8 cellular contexts compared by ENCODE assay signal in the genomic region with DNA sequence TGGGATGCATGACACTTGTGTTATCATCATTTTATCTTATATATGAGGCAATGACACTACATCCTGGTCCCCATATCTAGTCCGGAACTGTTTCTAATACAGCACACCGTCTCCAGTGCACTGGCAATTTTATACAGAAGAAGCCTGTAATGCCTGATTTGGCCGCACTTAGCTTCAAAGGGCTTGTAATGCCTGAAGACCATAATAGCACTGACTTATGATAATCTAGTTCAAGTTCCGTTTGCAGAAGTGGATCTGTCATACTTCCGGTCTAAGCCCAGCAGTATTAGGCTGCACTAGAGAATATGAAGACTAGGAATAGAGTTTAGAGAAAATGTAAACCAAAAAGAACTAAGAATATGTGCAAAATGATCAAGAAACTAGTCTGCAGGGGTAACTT. TPM values are rescaled to one million over a fixed set of nuclear protein-coding genes. Genes with fewer than 3 reads are reported as not detected.
DNase-seq lines count a peak whose midpoint lies in the region; ATAC-seq and FAIRE-seq lines count a peak whose summit lies in the region.

No MANE protein-coding gene starts in this region.

- WGBS in ectodermal cell, 2 experiments, result 78 to 79% methylated on average over 5 of the region's 5 CpGs

- H3K4me1 ChIP-seq in ectodermal cell (ENCODE audit: control insufficient read depth, insufficient read depth, low read length), result peaks cover 9% of the 10 kb centered on the region
- peaks cover 29 to 30% of the 10 kb centered on the region in 2 donors for H3K4me1 ChIP-seq in naive thymus-derived CD4-positive, alpha-beta T cell (ENCODE audit: control insufficient read depth in 2 of 2, insufficient read depth in 2 of 2, low read length in 2 of 2)

- peak; percentile 80 for FAIRE-seq in GM19239 (lab: Jason Lieb, UNC)

- H3K9me3 Mint-ChIP-seq in naive thymus-derived CD4-positive, alpha-beta T cell, result no peaks in the 10 kb centered on the region

- no peaks in the 10 kb centered on the region for H3K9me3 ChIP-seq in ectodermal cell (ENCODE audit: control insufficient read depth, low read length)
- H3K9me3 ChIP-seq in naive thymus-derived CD4-positive, alpha-beta T cell (ENCODE audit: control insufficient read depth in 2 of 3, low read length in 3 of 3), result no peaks in the 10 kb centered on the region

- intact Hi-C loops in naive thymus-derived CD4-positive, alpha-beta T cell (cut with micrococcal nuclease), result loop anchor here (2.0 to 10.0 kb wide), 9 partner anchors 319 to 1157 kb away; partner anchors contain the start of genes ADAM10 (in 2 of the 2), MINDY2 (in 2 of the 2), CCNB2 (in 1 of the 2) and RNF111 (in 1 of the 2)
- intact Hi-C loops in posterior vena cava (cut with DNase I), result no loop called here

- peak overlapping the region; percentile 91 for H3K4me3 ChIP-seq in ectodermal cell (ENCODE audit: insufficient read depth, low read depth, low read length)
- H3K4me3 ChIP-seq in naive thymus-derived CD4-positive, alpha-beta T cell (ENCODE audit: low read length), result peak overlapping the region; percentile 97

- CTCF ChIA-PET in naive thymus-derived CD4-positive, alpha-beta T cell (lab: Charles Lee), result interaction anchor here (1.0 kb wide), 1 partner anchor 30 kb away, joined by 3 read pairs; no protein-coding TSS in a partner anchor

- H3K27ac Mint-ChIP-seq in naive thymus-derived CD4-positive, alpha-beta T cell, result peak overlapping the region; percentile 81 to 99 (median 99)

- H3K36me3 Mint-ChIP-seq in naive thymus-derived CD4-positive, alpha-beta T cell, result peaks cover 0 to 24% (median 11%) of the 10 kb centered on the region in 5 donors

- peak; percentile 13 for ATAC-seq in naive thymus-derived CD4-positive, alpha-beta T cell

- DNase-seq in Ammon's horn (ENCODE audit: low spot score) (peak; percentile 16), GM19239 (ENCODE audit: insufficient read length, low spot score) (no peak), SIG-M5 treated with dmso at 0.1 percent for 504 hours (lab: John Stamatoyannopoulos, UW; ENCODE audit: unreplicated experiment) (peak; percentile 81), NCI-H345 treated with DMSO at 0.1 percent for 48 hours (lab: John Stamatoyannopoulos, UW; ENCODE audit: unreplicated experiment) (no peak), NCI-H226 (no peak), posterior vena cava (ENCODE audit: low spot score) (no peak)
- peak in 5 of 9 donors; percentile 9 to 53 (median 10) for DNase-seq in naive thymus-derived CD4-positive, alpha-beta T cell

- no peak overlapping the region for H3K27ac ChIP-seq in ectodermal cell (ENCODE audit: insufficient read depth, low read depth, low read length, poor library complexity, severe bottlenecking)
- H3K27ac ChIP-seq in naive thymus-derived CD4-positive, alpha-beta T cell (ENCODE audit: low read depth, low read length), result peak overlapping the region; percentile 97

- peak overlapping the region; percentile 90 to 98 (median 96) for H3K4me3 Mint-ChIP-seq in naive thymus-derived CD4-positive, alpha-beta T cell

- peaks cover 9% of the 10 kb centered on the region for H3K27me3 ChIP-seq in ectodermal cell (ENCODE audit: control insufficient read depth, insufficient read depth, low read length, poor library complexity, severe bottlenecking)
- H3K27me3 ChIP-seq in naive thymus-derived CD4-positive, alpha-beta T cell (ENCODE audit: control insufficient read depth in 2 of 2, insufficient read depth in 2 of 2, low read length in 2 of 2), result no peaks in the 10 kb centered on the region

- POLR2A ChIA-PET in naive thymus-derived CD4-positive, alpha-beta T cell (lab: Charles Lee), result interaction anchor here (0.6 to 5.1 kb wide), 8 partner anchors 15 to 934 kb away, joined by 3 to 35 read pairs (median 3); partner anchors contain the start of gene GTF2A2

- peaks cover 40 to 67% (median 59%) of the 10 kb centered on the region in 7 donors for H3K4me1 Mint-ChIP-seq in naive thymus-derived CD4-positive, alpha-beta T cell

- H3K27me3 Mint-ChIP-seq in naive thymus-derived CD4-positive, alpha-beta T cell, result no peaks in the 10 kb centered on the region

- H3K36me3 ChIP-seq in ectodermal cell (ENCODE audit: control insufficient read depth, insufficient read depth, low read length), result no peaks in the 10 kb centered on the region
- H3K36me3 ChIP-seq in naive thymus-derived CD4-positive, alpha-beta T cell (ENCODE audit: control insufficient read depth in 2 of 3, insufficient read depth in 3 of 3, low read length in 3 of 3), result peaks cover 0 to 4% (median 0%) of the 10 kb centered on the region in 3 experiments

RNA-seq across cellular contexts. Expression of gene BNIP2, which starts 1.3 kb away (rescaled TPM):
- 34.4 TPM for polyA plus RNA-seq in ectodermal cell (2013, experiment 1 of 4)
- polyA plus RNA-seq in ectodermal cell (2013, experiment 2 of 4), result 38.2 TPM
- 24.9 TPM for polyA plus RNA-seq in ectodermal cell (2013, experiment 3 of 4)
- polyA plus RNA-seq in ectodermal cell (2013, experiment 4 of 4), result 27.4 TPM
- 100 to 1,000 TPM in 1 of 5 experiments, 10 to 100 TPM in 4; 76.1 to 116 (median 87.0) TPM for total RNA-seq in naive thymus-derived CD4-positive, alpha-beta T cell
- 100 to 1,000 TPM in 1 of 2 donors, 10 to 100 TPM in 1; 98.3 to 109 TPM for polyA plus RNA-seq in naive thymus-derived CD4-positive, alpha-beta T cell
- total RNA-seq in posterior vena cava, result 100 to 1,000 TPM in 1 of 2 donors, 10 to 100 TPM in 1; 81.6 to 110 TPM

RNA-seq across cellular contexts. Expression of gene GTF2A2, which starts 30.5 kb away (rescaled TPM):
- polyA plus RNA-seq in ectodermal cell (2013, experiment 1 of 4), result 128 TPM
- polyA plus RNA-seq in ectodermal cell (2013, experiment 2 of 4), result 127 TPM
- polyA plus RNA-seq in ectodermal cell (2013, experiment 3 of 4), result 118 TPM
- polyA plus RNA-seq in ectodermal cell (2013, experiment 4 of 4), result 113 TPM
- total RNA-seq in naive thymus-derived CD4-positive, alpha-beta T cell, result 100 to 1,000 TPM in 1 of 5 experiments, 10 to 100 TPM in 4; 46.6 to 124 (median 50.1) TPM
- polyA plus RNA-seq in naive thymus-derived CD4-positive, alpha-beta T cell, result 100 to 1,000 TPM in 1 of 2 donors, 10 to 100 TPM in 1; 84.8 to 135 TPM
- total RNA-seq in posterior vena cava, result 10 to 100 TPM; 91.1 to 98.2 TPM

Comparison
In these comparisons a context has a peak if more than half of its experiments do, and no peak if none do; other contexts are left out.
1. DNase-seq: peak in Ammon's horn (single experiment), SIG-M5 treated with dmso at 0.1 percent for 504 hours (single experiment) and naive thymus-derived CD4-positive, alpha-beta T cell (5 of 9); none in GM19239 (single experiment), NCI-H345 treated with DMSO at 0.1 percent for 48 hours (single experiment), NCI-H226 (single experiment) and posterior vena cava (single experiment).
2. intact Hi-C loops: an anchor here in naive thymus-derived CD4-positive, alpha-beta T cell (2.0 to 10.0 kb wide); none called in posterior vena cava.